ENCODE assay signal across 10 cellular contexts in the genomic region with DNA sequence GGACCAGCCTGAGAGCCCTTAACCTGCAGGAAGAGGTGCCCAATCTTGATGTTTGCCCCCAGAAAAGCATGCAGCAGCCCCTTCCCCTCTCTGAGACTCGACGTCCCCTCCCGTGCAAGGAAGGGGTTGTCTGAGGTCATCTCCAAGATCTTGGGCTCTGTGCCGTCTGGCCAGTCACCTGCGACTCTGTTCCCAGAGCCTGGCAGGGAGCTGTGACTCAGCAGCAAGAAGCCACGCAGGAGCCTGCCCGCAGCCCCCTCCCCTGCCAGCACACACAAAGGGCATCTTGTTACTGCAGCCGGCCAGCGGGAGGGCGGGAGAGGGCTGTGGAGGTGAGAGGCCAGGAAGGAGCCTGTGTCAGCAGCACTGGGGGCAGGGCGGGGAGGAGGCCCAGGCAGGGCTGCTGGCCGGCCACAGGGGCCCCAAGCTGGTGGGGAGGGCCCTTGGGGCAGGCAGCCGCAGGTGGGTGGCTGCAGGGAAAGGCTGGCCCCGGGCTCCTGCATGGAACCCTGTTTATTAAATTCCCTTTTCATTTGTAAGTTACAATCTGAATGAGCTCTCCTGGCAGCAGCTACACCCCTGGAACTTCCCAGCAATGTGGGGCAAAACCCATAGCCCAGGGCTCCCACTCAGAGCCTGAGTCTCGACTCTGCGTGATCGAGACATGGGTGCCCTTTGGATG.
DNase-seq lines count a peak whose midpoint lies in the region; ATAC-seq and TF ChIP-seq lines count a peak whose summit lies in the region.
"Had no signal": no experiment of that assay in that cellular context is flagged by ENCODE, and none has a peak within 500 bp of the region (broad histone marks: within the 10 kb centered on the region; RNA-seq: fewer than 3 reads in every experiment).

No MANE protein-coding gene starts in this region.

- no peak overlapping the region for H3K27ac ChIP-seq in right atrium auricular region
- H3K27ac ChIP-seq: ascending aorta; BLaER1 treated with 17β-estradiol and CSF1 and Interleukin-3, amounts not matched to agents 10 nM and 100 nM had no signal

- no peak for TF ChIP-seq CTCF in right atrium auricular region (IDR thresholded peaks at IDR 0.05)

- no peaks in the 10 kb centered on the region for H3K36me3 ChIP-seq in right atrium auricular region
- H3K36me3 ChIP-seq: ascending aorta; BLaER1 treated with 17β-estradiol and CSF1 and Interleukin-3, amounts not matched to agents 10 nM and 100 nM had no signal

- DNase-seq in left cardiac atrium (no peak), right atrium auricular region (ENCODE audit: low spot score) (no peak), astrocyte of the hippocampus (ENCODE audit: low read depth, low spot score) (peak; percentile 93), kidney tubule cell (ENCODE audit: low spot score) (peak; percentile 96), T-helper 2 cell (no peak)
- no peak for DNase-seq in stimulated activated CD4-positive, alpha-beta T cell treated with anti-CD3 and anti-CD28 coated beads, Interleukin-15, amount 100 ng/mL, for 24 hours

- peak; percentile 4 to 24 for ATAC-seq in left cardiac atrium
- ATAC-seq in GM21381 (IDR thresholded peaks at IDR 0.05; ENCODE audit: unreplicated experiment): no peak
- no peak for ATAC-seq in GM21717 (IDR thresholded peaks at IDR 0.05; ENCODE audit: unreplicated experiment)

- intact Hi-C loops in left cardiac atrium (cut with DNase I): no loop called here

- no peak overlapping the region for H3K4me3 ChIP-seq in right atrium auricular region
- H3K4me3 ChIP-seq: ascending aorta; BLaER1 treated with 17β-estradiol and CSF1 and Interleukin-3, amounts not matched to agents 10 nM and 100 nM had no signal

- H3K27me3 ChIP-seq in right atrium auricular region: no peaks in the 10 kb centered on the region
- H3K27me3 ChIP-seq: ascending aorta had no signal

- no peaks in the 10 kb centered on the region for H3K9me3 ChIP-seq in right atrium auricular region
- H3K9me3 ChIP-seq: ascending aorta; BLaER1 treated with 17β-estradiol and CSF1 and Interleukin-3, amounts not matched to agents 10 nM and 100 nM had no signal

- peaks cover 0 to 24% of the 10 kb centered on the region in 2 donors for H3K4me1 ChIP-seq in right atrium auricular region

Comparison
In these comparisons a context has a peak if more than half of its experiments do, and no peak if none do; other contexts are left out.
1. ATAC-seq: peak in left cardiac atrium (2 of 2); none in GM21381 (single experiment) and GM21717 (single experiment).
2. DNase-seq: peak in astrocyte of the hippocampus (single experiment) and kidney tubule cell (single experiment); none in left cardiac atrium (single experiment), right atrium auricular region (single experiment), T-helper 2 cell (0 of 5) and stimulated activated CD4-positive, alpha-beta T cell treated with anti-CD3 and anti-CD28 coated beads, Interleukin-15, amount 100 ng/mL, for 24 hours (single experiment).